ENCODE assay signal across 9 cellular contexts in the genomic region with DNA sequence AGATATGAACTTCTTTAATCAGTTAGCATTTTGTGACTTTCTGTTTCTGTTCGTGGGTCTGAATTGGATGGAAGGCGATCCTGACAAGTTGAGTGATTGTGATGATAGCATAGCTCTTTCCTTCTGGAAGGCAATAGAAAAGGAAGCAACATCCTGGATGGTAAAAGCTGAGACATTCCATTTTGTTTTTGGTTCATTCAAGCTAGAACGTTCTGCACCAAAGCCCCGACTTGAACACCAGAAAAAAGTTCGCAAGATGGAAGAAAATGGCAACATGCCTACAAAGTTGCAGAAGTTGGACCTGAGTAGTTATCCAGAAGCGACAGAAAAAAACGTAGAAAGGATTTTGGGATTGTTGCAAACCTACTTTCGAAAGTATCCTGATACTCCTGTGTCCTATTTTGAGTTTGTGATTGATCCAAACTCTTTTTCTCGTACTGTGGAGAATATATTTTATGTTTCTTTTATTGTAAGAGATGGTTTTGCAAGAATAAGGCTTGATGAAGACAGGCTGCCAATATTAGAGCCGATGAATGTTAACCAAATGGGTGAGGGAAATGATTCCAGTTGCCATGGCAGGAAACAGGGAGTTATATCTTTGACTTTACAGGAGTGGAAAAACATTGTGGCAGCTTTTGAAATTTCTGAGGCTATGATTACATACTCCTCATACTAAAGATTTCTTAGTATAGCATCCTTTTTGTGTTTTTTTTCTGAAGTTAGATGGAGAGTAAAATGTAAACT. TPM values are rescaled to one million over a fixed set of nuclear protein-coding genes. Genes with fewer than 3 reads are reported as not detected.
A peak's percentile ranks its signal among the peaks of the same experiment; 100 is the strongest.
DNase-seq lines count a peak whose midpoint lies in the region; ATAC-seq and TF ChIP-seq lines count a peak whose summit lies in the region.
"Had no signal": no experiment of that assay in that cellular context is flagged by ENCODE, and none has a peak within 500 bp of the region (broad histone marks: within the 10 kb centered on the region; RNA-seq: fewer than 3 reads in every experiment).

No MANE protein-coding gene starts in this region.

- in situ Hi-C loops in astrocyte of the cerebellum (cut with HindIII; ENCODE audit: low sequenced_read_pairs) = no loop called here

- H3K4me1 Mint-ChIP-seq in activated CD8-positive, alpha-beta memory T cell treated with anti-CD3 and anti-CD28 coated beads, Interleukin-2, amount 10 ng/mL, durations not matched to agents 7 days and 5 days = peaks cover 64% of the 10 kb centered on the region

- DNase-seq in activated CD8-positive, alpha-beta memory T cell treated with anti-CD3 and anti-CD28 coated beads, Interleukin-2, amount 10 ng/mL, durations not matched to agents 7 days and 5 days = no peak
- DNase-seq in activated CD8-positive, alpha-beta memory T cell treated with anti-CD3 and anti-CD28 coated beads for 24 hours = no peak
- DNase-seq in astrocyte of the cerebellum (ENCODE audit: low read depth) = no peak
- no peak for DNase-seq in lower lobe of right lung
- DNase-seq in testis = no peak
- DNase-seq in NCI-H1436 treated with DMSO at 0.1 percent for 48 hours (lab: John Stamatoyannopoulos, UW) = no peak
- DNase-seq in HEK293T (ENCODE audit: extremely low spot score) = no peak
- DNase-seq: KG1 had no signal

- ATAC-seq in activated CD8-positive, alpha-beta memory T cell treated with anti-CD3 and anti-CD28 coated beads, Interleukin-2, amount 10 ng/mL, durations not matched to agents 7 days and 5 days = no peak
- no peak for ATAC-seq in lower lobe of right lung
- ATAC-seq in HG02588 (IDR thresholded peaks at IDR 0.05; ENCODE audit: unreplicated experiment) = no peak

- intact Hi-C loops in lower lobe of right lung (cut with DNase I) = no loop called here
- intact Hi-C loops in testis (cut with DNase I; ENCODE audit: low total_unique reads) = no loop called here

- peaks cover 32% of the 10 kb centered on the region for H3K36me3 Mint-ChIP-seq in activated CD8-positive, alpha-beta memory T cell treated with anti-CD3 and anti-CD28 coated beads, Interleukin-2, amount 10 ng/mL, durations not matched to agents 7 days and 5 days

- peak overlapping the region; percentile 76 for H3K27ac ChIP-seq in lower lobe of right lung
- H3K27ac ChIP-seq in testis = peak overlapping the region; percentile 82 to 85

- H3K9me3 ChIP-seq in lower lobe of right lung = no peaks in the 10 kb centered on the region
- no peaks in the 10 kb centered on the region for H3K9me3 ChIP-seq in testis

- TF ChIP-seq POLR2A in testis (IDR thresholded peaks at IDR 0.05) = no peak

- H3K27me3 ChIP-seq in lower lobe of right lung (ENCODE audit: low read depth) = no peaks in the 10 kb centered on the region
- H3K27me3 ChIP-seq in testis = no peaks in the 10 kb centered on the region

- CTCF ChIA-PET in activated CD8-positive, alpha-beta memory T cell treated with anti-CD3 and anti-CD28 coated beads, Interleukin-2, amount 10 ng/mL, durations not matched to agents 7 days and 5 days (lab: Charles Lee) = interaction anchor here (0.7 to 5.1 kb wide), 3 partner anchors 10 to 19 kb away, joined by 3 to 40 read pairs (median 3); no protein-coding TSS in a partner anchor
- CTCF ChIA-PET in HEK293T (lab: Yijun Ruan, JAX) = no interaction called here

- 58 to 70% methylated on average over 10 of the region's 10 CpGs for WGBS in testis, 2 donors

- H3K9me3 Mint-ChIP-seq in activated CD8-positive, alpha-beta memory T cell treated with anti-CD3 and anti-CD28 coated beads, Interleukin-2, amount 10 ng/mL, durations not matched to agents 7 days and 5 days (ENCODE audit: low read depth) = no peaks in the 10 kb centered on the region

- POLR2A ChIA-PET in HEK293T (lab: Yijun Ruan, JAX) = interaction anchor here (1.4 kb wide), 1 partner anchor 17 kb away, joined by 6 read pairs; no protein-coding TSS in a partner anchor

- peak overlapping the region; percentile 90 for H3K27ac Mint-ChIP-seq in activated CD8-positive, alpha-beta memory T cell treated with anti-CD3 and anti-CD28 coated beads, Interleukin-2, amount 10 ng/mL, durations not matched to agents 7 days and 5 days

- peaks cover 46% of the 10 kb centered on the region for H3K4me1 ChIP-seq in lower lobe of right lung
- H3K4me1 ChIP-seq in testis = peaks cover 28% of the 10 kb centered on the region

- H3K4me3 Mint-ChIP-seq in activated CD8-positive, alpha-beta memory T cell treated with anti-CD3 and anti-CD28 coated beads, Interleukin-2, amount 10 ng/mL, durations not matched to agents 7 days and 5 days = peak overlapping the region; percentile 78

- H3K4me3 ChIP-seq in astrocyte of the cerebellum (ENCODE audit: low read depth, low read length) (peak overlapping the region; percentile 35), lower lobe of right lung (peak overlapping the region; percentile 64), testis (peak overlapping the region; percentile 55 to 61)

- TF ChIP-seq CTCF in astrocyte of the cerebellum (IDR thresholded peaks at IDR 0.05; ENCODE audit: low read depth, low read length, missing control alignments) (no peak), lower lobe of right lung (IDR thresholded peaks at IDR 0.05) (no peak), testis (IDR thresholded peaks at IDR 0.05) (no peak)

- H3K27me3 Mint-ChIP-seq in activated CD8-positive, alpha-beta memory T cell treated with anti-CD3 and anti-CD28 coated beads, Interleukin-2, amount 10 ng/mL, durations not matched to agents 7 days and 5 days = no peaks in the 10 kb centered on the region

- peaks cover 11% of the 10 kb centered on the region for H3K36me3 ChIP-seq in lower lobe of right lung
- no peaks in the 10 kb centered on the region for H3K36me3 ChIP-seq in testis (ENCODE audit: low read depth, missing control alignments)

TF ChIP-seq in HEK293T, 16 proteins besides CTCF, POLR2A, EP300 and RAD21:
- TF ChIP-seq NFRKB (IDR thresholded peaks at IDR 0.05) = no peak
- TF ChIP-seq FOXK2 (IDR thresholded peaks at IDR 0.05) = no peak
- no peak for TF ChIP-seq ELF4 (IDR thresholded peaks at IDR 0.05)
- no peak for TF ChIP-seq BHLHE40 (IDR thresholded peaks at IDR 0.05; ENCODE audit: borderline replicate concordance)
- TF ChIP-seq LEF1 (IDR thresholded peaks at IDR 0.05; ENCODE audit: borderline replicate concordance) = no peak
- TF ChIP-seq, protein P1, sequence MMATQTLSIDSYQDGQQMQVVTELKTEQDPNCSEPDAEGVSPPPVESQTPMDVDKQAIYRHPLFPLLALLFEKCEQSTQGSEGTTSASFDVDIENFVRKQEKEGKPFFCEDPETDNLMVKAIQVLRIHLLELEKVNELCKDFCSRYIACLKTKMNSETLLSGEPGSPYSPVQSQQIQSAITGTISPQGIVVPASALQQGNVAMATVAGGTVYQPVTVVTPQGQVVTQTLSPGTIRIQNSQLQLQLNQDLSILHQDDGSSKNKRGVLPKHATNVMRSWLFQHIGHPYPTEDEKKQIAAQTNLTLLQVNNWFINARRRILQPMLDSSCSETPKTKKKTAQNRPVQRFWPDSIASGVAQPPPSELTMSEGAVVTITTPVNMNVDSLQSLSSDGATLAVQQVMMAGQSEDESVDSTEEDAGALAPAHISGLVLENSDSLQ (IDR thresholded peaks at IDR 0.05) = no peak

RNA-seq across cellular contexts. Expression of a gene that starts 0.9 kb away (rescaled TPM):
- 1 to 10 TPM; 6.9 to 7.1 TPM for total RNA-seq in activated CD8-positive, alpha-beta memory T cell treated with anti-CD3 and anti-CD28 coated beads, Interleukin-2, amount 10 ng/mL, durations not matched to agents 7 days and 5 days
- total RNA-seq in lower lobe of right lung (3.3 TPM), testis (10 to 100 TPM; 59.3 to 63.0 TPM)
- 139 TPM for polyA plus RNA-seq in testis (ENCODE audit: insufficient read depth, low read depth, low replicate concordance)

Comparison
In these comparisons a context has a peak if more than half of its experiments do, and no peak if none do; other contexts are left out.
1. RNA of a gene that starts 0.9 kb away (total RNA-seq): 59.3 to 63.0 TPM in testis; 6.9 to 7.1 TPM in activated CD8-positive, alpha-beta memory T cell treated with anti-CD3 and anti-CD28 coated beads, Interleukin-2, amount 10 ng/mL, durations not matched to agents 7 days and 5 days and 3.3 TPM in lower lobe of right lung (single experiment); every median in the first group is over 4 times any median in the second.
2. Peak in every context shown above with its lines, with median percentiles within 50 percentile points of each other: H3K4me3 ChIP-seq.